ENCODE assay signal across 10 cellular contexts in genomic region chr5:148829734-148830133, GRCh38. TPM values are rescaled to one million over a fixed set of nuclear protein-coding genes. Genes with fewer than 3 reads are reported as not detected.
DNase-seq lines count a peak whose midpoint lies in the region; ATAC-seq, FAIRE-seq and TF ChIP-seq lines count a peak whose summit lies in the region.
"Had no signal": no experiment of that assay in that cellular context is flagged by ENCODE, and none has a peak within 500 bp of the region (broad histone marks: within the 10 kb centered on the region; RNA-seq: fewer than 3 reads in every experiment).

No MANE protein-coding gene starts in this region.

- no peak overlapping the region for H3K27ac Mint-ChIP-seq in CD4-positive, alpha-beta T cell

- no peak for TF ChIP-seq CTCF in CD4-positive, alpha-beta T cell (IDR thresholded peaks at IDR 0.05)
- TF ChIP-seq CTCF in neutrophil (IDR thresholded peaks at IDR 0.05) (no peak), D721Med (IDR thresholded peaks at IDR 0.05; ENCODE audit: insufficient read depth, missing control alignments) (no peak)

- H3K4me1 ChIP-seq in esophagus (ENCODE audit: control insufficient read depth in 2 of 2, insufficient read depth in 2 of 2, low read length in 1 of 2) (peaks cover 7 to 17% of the 10 kb centered on the region in 2 donors), neutrophil (ENCODE audit: control insufficient read depth in 1 of 2, insufficient read depth in 1 of 2, low read depth in 1 of 2, low read length in 1 of 2) (peaks cover 80 to 98% of the 10 kb centered on the region in 2 experiments)

- no peak for ATAC-seq in CD4-positive, alpha-beta T cell (ENCODE audit: poor library complexity)

- H3K36me3 ChIP-seq in esophagus (ENCODE audit: control insufficient read depth in 2 of 2, insufficient read depth in 2 of 2, low read length in 1 of 2) (no peaks in the 10 kb centered on the region), neutrophil (peaks cover 9% of the 10 kb centered on the region)

- no peaks in the 10 kb centered on the region for H3K9me3 Mint-ChIP-seq in CD4-positive, alpha-beta T cell

- no peaks in the 10 kb centered on the region for H3K27me3 ChIP-seq in CD4-positive, alpha-beta T cell (ENCODE audit: control insufficient read depth, insufficient read depth, low read length)
- no peaks in the 10 kb centered on the region for H3K27me3 ChIP-seq in esophagus (ENCODE audit: control insufficient read depth in 1 of 2, insufficient read depth in 2 of 2, low read length in 2 of 2)
- no peaks in the 10 kb centered on the region for H3K27me3 ChIP-seq in neutrophil

- no peaks in the 10 kb centered on the region for H3K36me3 Mint-ChIP-seq in CD4-positive, alpha-beta T cell (ENCODE audit: low read depth)

- H3K27me3 Mint-ChIP-seq in CD4-positive, alpha-beta T cell, result peaks cover 13% of the 10 kb centered on the region

- no peak for DNase-seq in CD4-positive, alpha-beta T cell
- DNase-seq in RPMI8226, result peak; percentile 36
- no peak for DNase-seq in Kasumi-1 (lab: John Stamatoyannopoulos, UW)
- DNase-seq in NCI-H2081 treated with DMSO at 0.1 percent for 48 hours (lab: John Stamatoyannopoulos, UW), result no peak
- no peak for DNase-seq in SIG-M5 (lab: John Stamatoyannopoulos, UW)
- DNase-seq in D721Med (ENCODE audit: insufficient read length, low spot score), result no peak
- DNase-seq: activated naive CD4-positive, alpha-beta T cell; NCI-H82 had no signal

- peak overlapping the region; percentile 15 to 53 for H3K4me3 ChIP-seq in esophagus (ENCODE audit: low read depth in 1 of 2, low read length in 2 of 2)
- peak overlapping the region; percentile 75 to 84 for H3K4me3 ChIP-seq in neutrophil (ENCODE audit: low read depth in 1 of 2, low read length in 1 of 2)

- intact Hi-C loops in CD4-positive, alpha-beta T cell (cut with DNase I, micrococcal nuclease), result loop anchor here (5.0 to 10.0 kb wide), 5 partner anchors 97 to 725 kb away; partner anchors contain the start of genes CSNK1A1 (in 1 of the 2) and FBXO38 (in 1 of the 2)

- POLR2A ChIA-PET in CD4-positive, alpha-beta T cell (lab: Charles Lee), result no interaction called here

- H3K4me1 Mint-ChIP-seq in CD4-positive, alpha-beta T cell (ENCODE audit: low read depth), result peaks cover 30% of the 10 kb centered on the region

- CTCF ChIA-PET in CD4-positive, alpha-beta T cell (lab: Charles Lee), result no interaction called here

- WGBS in esophagus, 2 donors, result 45 to 46% methylated on average over 5 of the region's 5 CpGs

- no peak for FAIRE-seq in D721Med (lab: Jason Lieb, UNC)

- H3K27ac ChIP-seq in CD4-positive, alpha-beta T cell (ENCODE audit: low read depth, low read length), result no peak overlapping the region
- H3K27ac ChIP-seq in esophagus (ENCODE audit: low read depth in 2 of 2, low read length in 1 of 2) (peak overlapping the region in 1 of 2 donors; percentile 45), neutrophil (peak overlapping the region; percentile 30)

- peak overlapping the region; percentile 68 for H3K4me3 Mint-ChIP-seq in CD4-positive, alpha-beta T cell

- H3K9me3 ChIP-seq in CD4-positive, alpha-beta T cell (ENCODE audit: control insufficient read depth, low read length), result no peaks in the 10 kb centered on the region
- H3K9me3 ChIP-seq in esophagus (ENCODE audit: control insufficient read depth in 2 of 2, insufficient read depth in 1 of 2, low read depth in 1 of 2, low read length in 1 of 2) (no peaks in the 10 kb centered on the region), neutrophil (no peaks in the 10 kb centered on the region)

RNA-seq across cellular contexts. Expression of gene ADRB2, which starts 3.3 kb away (rescaled TPM):
- 1 to 10 TPM; 1.2 to 1.6 TPM for total RNA-seq in CD4-positive, alpha-beta T cell
- 1 to 10 TPM; 2.1 to 2.8 TPM for polyA plus RNA-seq in esophagus
